In the genomic region with DNA sequence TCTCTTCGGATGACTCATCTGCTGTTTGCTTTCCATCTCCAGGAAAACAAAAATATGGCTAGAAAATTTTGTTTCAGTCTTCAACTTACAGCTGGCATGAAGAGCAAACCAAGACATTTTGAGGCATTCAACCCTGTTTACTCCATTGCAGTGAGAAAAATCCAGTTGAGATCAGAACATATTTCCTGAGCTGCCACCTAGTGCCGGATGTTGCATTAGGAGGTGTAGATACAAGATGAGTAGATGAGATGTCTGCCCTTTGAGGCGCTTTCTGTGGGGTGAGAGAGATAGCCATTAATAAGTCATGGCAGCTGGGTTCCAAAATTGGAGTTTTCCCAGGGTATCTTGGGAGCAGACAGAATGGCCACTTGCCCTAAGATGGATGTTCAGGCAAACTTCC, we compare ENCODE assay signal across 19 cellular contexts.
DNase-seq lines count a peak whose midpoint lies in the region; ATAC-seq and TF ChIP-seq lines count a peak whose summit lies in the region.
"Had no signal": no experiment of that assay in that cellular context is flagged by ENCODE, and none has a peak within 500 bp of the region (broad histone marks: within the 10 kb centered on the region; RNA-seq: fewer than 3 reads in every experiment).

No MANE protein-coding gene starts in this region.

- H3K4me1 Mint-ChIP-seq in effector memory CD8-positive, alpha-beta T cell (ENCODE audit: low read depth in 2 of 2) = peaks cover 25 to 33% of the 10 kb centered on the region in 2 donors
- H3K4me1 Mint-ChIP-seq: nephron progenitor cell had no signal

- ATAC-seq in DND-41 (ENCODE audit: insufficient read depth, low read depth) = no peak
- ATAC-seq in effector memory CD8-positive, alpha-beta T cell (replicated peaks) = peak; percentile 48
- ATAC-seq in GM19463 (IDR thresholded peaks at IDR 0.05; ENCODE audit: unreplicated experiment) = no peak
- ATAC-seq: GM12878, Panc1 had no signal

- H2AFZ ChIP-seq in DND-41 (ENCODE audit: low read depth, low read length) (no peak overlapping the region), OCI-LY1 (ENCODE audit: low read length) (0 out of 2 replicates have a peak overlapping the region, but pooled peaks have one; percentile 8), smooth muscle cell (ENCODE audit: low read depth) (peak overlapping the region; percentile 24)

- H3K4me3 ChIP-seq in DND-41 (ENCODE audit: low read depth in 1 of 2, low read length in 2 of 2) = no peak overlapping the region
- no peak overlapping the region for H3K4me3 ChIP-seq in OCI-LY1 (ENCODE audit: low read depth, low read length, poor library complexity, severe bottlenecking)
- H3K4me3 ChIP-seq in smooth muscle cell = no peak overlapping the region
- H3K4me3 ChIP-seq: cardiac muscle cell, GM12878, lower lobe of right lung, suprapubic skin had no signal

- WGBS in smooth muscle cell (ENCODE audit: low lambda C conversion rate) = 93% methylated on average over 3 of the region's 3 CpGs

- H3K27me3 ChIP-seq in DND-41 (ENCODE audit: insufficient read depth, low read length, poor library complexity) (no peaks in the 10 kb centered on the region), OCI-LY1 (ENCODE audit: insufficient read depth, low read length) (no peaks in the 10 kb centered on the region), smooth muscle cell (ENCODE audit: low read depth) (no peaks in the 10 kb centered on the region)
- H3K27me3 ChIP-seq: cardiac muscle cell, suprapubic skin had no signal

- no peaks in the 10 kb centered on the region for H3K9me2 ChIP-seq in OCI-LY1 (ENCODE audit: low read depth, low read length)

- H4K20me1 ChIP-seq in DND-41 (ENCODE audit: insufficient read depth, low read length) (no peaks in the 10 kb centered on the region), OCI-LY1 (ENCODE audit: insufficient read depth, low read length) (no peaks in the 10 kb centered on the region), smooth muscle cell (ENCODE audit: low read depth) (no peaks in the 10 kb centered on the region)

- H3K4me1 ChIP-seq in DND-41 (ENCODE audit: insufficient read depth, low read length) (no peaks in the 10 kb centered on the region), OCI-LY1 (ENCODE audit: insufficient read depth, low read length, severe bottlenecking) (peaks cover 46% of the 10 kb centered on the region), smooth muscle cell (ENCODE audit: low read depth) (peaks cover 6% of the 10 kb centered on the region)

- H3K9me3 ChIP-seq in DND-41 (ENCODE audit: insufficient read depth, low read length, severe bottlenecking) = no peaks in the 10 kb centered on the region
- no peaks in the 10 kb centered on the region for H3K9me3 ChIP-seq in OCI-LY1 (ENCODE audit: low read length)
- no peaks in the 10 kb centered on the region for H3K9me3 ChIP-seq in smooth muscle cell (replicated peaks; ENCODE audit: low read depth)
- H3K9me3 ChIP-seq: lower lobe of right lung, suprapubic skin had no signal

- no peak overlapping the region for H3K27ac Mint-ChIP-seq in effector memory CD8-positive, alpha-beta T cell
- H3K27ac Mint-ChIP-seq: activated B cell treated with CpG ODN at 0.5 μM for 24 hours; activated naive CD8-positive, alpha-beta T cell; nephron progenitor cell; T-cell had no signal

- H3K27ac ChIP-seq in DND-41 (ENCODE audit: low read length) (0 out of 2 replicates have a peak overlapping the region, but pooled peaks have one; percentile 8), OCI-LY1 (ENCODE audit: low read depth, low read length, poor library complexity, severe bottlenecking) (peak overlapping the region; percentile 22), smooth muscle cell (ENCODE audit: low read depth) (peak overlapping the region; percentile 29)
- H3K27ac ChIP-seq: cardiac muscle cell, lower lobe of right lung, suprapubic skin had no signal

- H3K4me3 Mint-ChIP-seq in effector memory CD8-positive, alpha-beta T cell = no peak overlapping the region
- H3K4me3 Mint-ChIP-seq: activated B cell treated with CpG ODN at 0.5 μM for 24 hours; activated naive CD8-positive, alpha-beta T cell; nephron progenitor cell; T-cell had no signal

- H3K9me3 Mint-ChIP-seq in effector memory CD8-positive, alpha-beta T cell = no peaks in the 10 kb centered on the region
- H3K9me3 Mint-ChIP-seq: activated B cell treated with CpG ODN at 0.5 μM for 24 hours, nephron progenitor cell, T-cell had no signal

- H3K36me3 ChIP-seq in DND-41 (ENCODE audit: insufficient read depth, low read length) (peaks cover 94% of the 10 kb centered on the region), OCI-LY1 (ENCODE audit: insufficient read depth, low read length) (no peaks in the 10 kb centered on the region), smooth muscle cell (ENCODE audit: low read depth) (no peaks in the 10 kb centered on the region)
- H3K36me3 ChIP-seq: cardiac muscle cell had no signal

- H3F3A ChIP-seq in OCI-LY1 (ENCODE audit: insufficient read depth, low read length) (no peaks in the 10 kb centered on the region), smooth muscle cell (ENCODE audit: low read depth) (peaks cover 3% of the 10 kb centered on the region)

- H3K4me2 ChIP-seq in DND-41 (ENCODE audit: insufficient read depth, low read length) (no peak overlapping the region), OCI-LY1 (ENCODE audit: low read length) (no peak overlapping the region), smooth muscle cell (no peak overlapping the region)

- H3K79me2 ChIP-seq in DND-41 (ENCODE audit: insufficient read depth, low read length) = peaks cover 12% of the 10 kb centered on the region; the same call in 1 of the 2 replicates
- no peaks in the 10 kb centered on the region for H3K79me2 ChIP-seq in OCI-LY1 (ENCODE audit: insufficient read depth, low read length)
- no peaks in the 10 kb centered on the region for H3K79me2 ChIP-seq in smooth muscle cell (ENCODE audit: low read depth)

- peaks cover 43% of the 10 kb centered on the region for H3K36me3 Mint-ChIP-seq in effector memory CD8-positive, alpha-beta T cell (ENCODE audit: insufficient read depth)

- no peaks in the 10 kb centered on the region for H3K27me3 Mint-ChIP-seq in effector memory CD8-positive, alpha-beta T cell
- H3K27me3 Mint-ChIP-seq: activated B cell treated with CpG ODN at 0.5 μM for 24 hours; activated naive CD8-positive, alpha-beta T cell; T-cell had no signal

- DNase-seq in DND-41 = no peak
- peak in 1 of 3 experiments; percentile 30 for DNase-seq in effector memory CD8-positive, alpha-beta T cell
- no peak for DNase-seq in smooth muscle cell (lab: John Stamatoyannopoulos, UW; ENCODE audit: unreplicated experiment)
- no peak for DNase-seq in glomerular visceral epithelial cell (ENCODE audit: extremely low spot score)
- DNase-seq in activated CD4-positive, CD25-positive, alpha-beta regulatory T cell treated with anti-CD3 and anti-CD28 coated beads, Interleukin-2, amount 50 U/mL, for 72 hours = no peak
- DNase-seq: activated B cell treated with CpG ODN at 0.5 μM for 24 hours; activated CD8-positive, alpha-beta memory T cell treated with anti-CD3 and anti-CD28 coated beads, Interleukin-2, amount 50 U/mL, for 48 hours; lower lobe of right lung; NCI-H2107; NCI-H526 treated with DMSO at 0.1 percent for 48 hours; nephron progenitor cell had no signal

- H3K9ac ChIP-seq in DND-41 (ENCODE audit: low read depth, low read length) = no peak overlapping the region
- no peak overlapping the region for H3K9ac ChIP-seq in OCI-LY1 (ENCODE audit: low read length)
- H3K9ac ChIP-seq in smooth muscle cell (ENCODE audit: low read depth) = no peak overlapping the region

- TF ChIP-seq CTCF in DND-41 (IDR thresholded peaks at IDR 0.05; ENCODE audit: borderline replicate concordance, extremely low read depth, low read length, poor library complexity, severe bottlenecking) = peak; percentile 7
- TF ChIP-seq CTCF in OCI-LY1 (IDR thresholded peaks at IDR 0.05; ENCODE audit: low read length) = peak; percentile 59
- no peak for TF ChIP-seq CTCF in smooth muscle cell (IDR thresholded peaks at IDR 0.05; ENCODE audit: borderline replicate concordance, insufficient read depth, poor library complexity, severe bottlenecking)
